8 cellular contexts compared by ENCODE assay signal in the genomic region with DNA sequence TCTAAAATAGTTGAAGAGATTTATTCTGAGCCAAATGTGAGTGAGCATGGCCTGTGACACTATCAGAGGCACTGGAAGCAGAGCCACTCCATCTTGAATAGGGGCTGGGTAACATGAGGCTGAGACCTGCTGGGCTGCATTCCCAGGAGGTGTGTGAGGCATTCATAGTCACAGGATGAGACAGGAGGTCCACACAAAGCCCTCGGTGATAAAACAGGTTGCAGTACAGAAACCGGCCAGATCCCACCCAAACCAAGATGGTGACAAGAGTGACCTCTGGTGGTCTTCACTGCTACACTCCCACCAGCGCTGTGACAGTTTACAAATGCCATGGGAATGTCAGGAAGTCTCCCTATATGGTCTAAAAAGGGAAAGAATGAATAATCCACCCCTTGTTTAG.
DNase-seq lines count a peak whose midpoint lies in the region; FAIRE-seq and TF ChIP-seq lines count a peak whose summit lies in the region.
"Not testable (repeated sequence)": the region's sequence is repeated elsewhere in the genome, so short reads cannot be mapped to it uniquely, and the experiment has no call there.

No MANE protein-coding gene starts in this region.

- not testable (repeated sequence) for H3K79me2 ChIP-seq in OCI-LY3 (ENCODE audit: low read length); endothelial cell of umbilical vein (ENCODE audit: control insufficient read depth, insufficient read depth, low read length)

- not testable (repeated sequence) for H3K9me3 Mint-ChIP-seq in glutamatergic neuron (ENCODE audit: unreplicated experiment)

- H3K36me3 ChIP-seq in OCI-LY3 (replicated peaks; ENCODE audit: low read depth, low read length); endothelial cell of umbilical vein (ENCODE audit: control insufficient read depth in 2 of 2, extremely low read depth in 1 of 2, insufficient read depth in 2 of 2, low read length in 2 of 2): not testable (repeated sequence)

- intact Hi-C loops in endothelial cell of umbilical vein (cut with micrococcal nuclease) = not testable (repeated sequence)

- not testable (repeated sequence) for H3K4me1 Mint-ChIP-seq in glutamatergic neuron (ENCODE audit: low read depth, unreplicated experiment)

- FAIRE-seq in GM18507 (lab: Jason Lieb, UNC) (peak; percentile 59), endothelial cell of umbilical vein (lab: Jason Lieb, UNC) (peak; percentile 76)

- dilution Hi-C loops in endothelial cell of umbilical vein (cut with MboI; ENCODE audit: extremely low pct_ligation_motif_present, low sequenced_read_pairs) = not testable (repeated sequence)

- H3K9ac ChIP-seq in OCI-LY3 (ENCODE audit: low read length); endothelial cell of umbilical vein (replicated peaks; ENCODE audit: extremely low read depth, insufficient read depth, low read length): not testable (repeated sequence)

- H3K27ac Mint-ChIP-seq in glutamatergic neuron (ENCODE audit: unreplicated experiment) = not testable (repeated sequence)

- TF ChIP-seq CTCF in 22Rv1 (IDR thresholded peaks at IDR 0.05) = 0 out of 2 replicates have a peak, but pooled peaks have one; percentile 4
- TF ChIP-seq CTCF in OCI-LY3 (IDR thresholded peaks at IDR 0.05; ENCODE audit: low read depth, low read length) = peak; percentile 24; the same call in 1 of the 2 replicates
- TF ChIP-seq CTCF in VCaP (conservative IDR thresholded peaks at IDR 0.05) = peak; percentile 39; the same call in 1 of the 2 replicates
- not testable (repeated sequence) for TF ChIP-seq CTCF in endothelial cell of umbilical vein (IDR thresholded peaks at IDR 0.05; ENCODE audit: extremely low read depth in 1 of 2, insufficient read depth in 1 of 2, low read depth in 1 of 2, low read length in 2 of 2); glutamatergic neuron (IDR thresholded peaks at IDR 0.05; ENCODE audit: partially characterized antibody, unreplicated experiment)

- not testable (repeated sequence) for H3K9me1 ChIP-seq in endothelial cell of umbilical vein (replicated peaks; ENCODE audit: control insufficient read depth, extremely low read depth, insufficient read depth, low read length)

- not testable (repeated sequence) for H3K27me3 Mint-ChIP-seq in glutamatergic neuron (ENCODE audit: unreplicated experiment)

- CTCF ChIA-PET in endothelial cell of umbilical vein (lab: Charles Lee) = not testable (repeated sequence)

- H3K27me3 ChIP-seq in OCI-LY3 (ENCODE audit: low read depth, low read length); endothelial cell of umbilical vein (ENCODE audit: control insufficient read depth in 2 of 2, insufficient read depth in 2 of 2, low read length in 2 of 2): not testable (repeated sequence)

- H3K4me1 ChIP-seq in OCI-LY3 (ENCODE audit: low read length); endothelial cell of umbilical vein (ENCODE audit: control insufficient read depth, extremely low read depth, insufficient read depth, low read length): not testable (repeated sequence)

- not testable (repeated sequence) for H3K4me3 Mint-ChIP-seq in glutamatergic neuron (ENCODE audit: unreplicated experiment)

- H3K4me2 ChIP-seq in OCI-LY3 (ENCODE audit: low read length) = 0 out of 2 replicates have a peak overlapping the region, but pooled peaks have one; percentile 7
- H3K4me2 ChIP-seq in endothelial cell of umbilical vein (ENCODE audit: insufficient read depth, low read length) = not testable (repeated sequence)

- not testable (repeated sequence) for H4K20me1 ChIP-seq in OCI-LY3 (ENCODE audit: insufficient read depth, low read length); endothelial cell of umbilical vein (replicated peaks; ENCODE audit: control insufficient read depth, extremely low read depth, insufficient read depth, low read length)

- POLR2A ChIA-PET in endothelial cell of umbilical vein (lab: Charles Lee) = not testable (repeated sequence)

- not testable (repeated sequence) for H3K4me3 ChIP-seq in OCI-LY3 (ENCODE audit: low read length); endothelial cell of umbilical vein (replicated peaks in 1 of 3; ENCODE audit: insufficient read depth in 1 of 3, low read depth in 1 of 3, low read length in 3 of 3)

- not testable (repeated sequence) for TF ChIP-seq POLR2A in endothelial cell of umbilical vein (IDR thresholded peaks at IDR 0.05; ENCODE audit: low read depth, low read length)

- not testable (repeated sequence) for H3K9me3 ChIP-seq in OCI-LY3 (ENCODE audit: insufficient read depth, low read length); endothelial cell of umbilical vein (replicated peaks; ENCODE audit: control insufficient read depth, insufficient read depth, low read length)

- not testable (repeated sequence) for H3K27ac ChIP-seq in 22Rv1; OCI-LY3 (ENCODE audit: low read length); VCaP; endothelial cell of umbilical vein (ENCODE audit: insufficient read depth, low read depth, low read length)

- not testable (repeated sequence) for H2AFZ ChIP-seq in OCI-LY3 (ENCODE audit: low read depth, low read length); endothelial cell of umbilical vein (ENCODE audit: low read depth, low read length)

- not testable (repeated sequence) for BruUV-seq in endothelial cell of umbilical vein (replicated peaks; lab: Mats Ljungman, UMichigan)

- DNase-seq in GM18507 (ENCODE audit: extremely low spot score, insufficient read length, low read depth); endothelial cell of umbilical vein (ENCODE audit: low read depth, low spot score): not testable (repeated sequence)
- DNase-seq in HT1080 (ENCODE audit: low read depth) (peak; percentile 30), glutamatergic neuron (peak; percentile 18), left kidney (ENCODE audit: low read depth, low spot score) (peak; percentile 37)

- H3K36me3 Mint-ChIP-seq in glutamatergic neuron (ENCODE audit: unreplicated experiment) = not testable (repeated sequence)
